18 cellular contexts compared by ENCODE assay signal in genomic region chr6:24876496-24877465, GRCh38. TPM values are rescaled to one million over a fixed set of nuclear protein-coding genes. Genes with fewer than 3 reads are reported as not detected.
DNase-seq lines count a peak whose midpoint lies in the region; ATAC-seq and TF ChIP-seq lines count a peak whose summit lies in the region.
"Had no signal": no experiment of that assay in that cellular context is flagged by ENCODE, and none has a peak within 500 bp of the region (broad histone marks: within the 10 kb centered on the region; RNA-seq: fewer than 3 reads in every experiment).

No MANE protein-coding gene starts in this region.

- peaks cover 21% of the 10 kb centered on the region for H3K4me1 Mint-ChIP-seq in Caco-2 (ENCODE audit: low read depth, unreplicated experiment)
- peaks cover 38% of the 10 kb centered on the region for H3K4me1 Mint-ChIP-seq in nephron progenitor cell

- H3K9ac ChIP-seq in SU-DHL-6 (ENCODE audit: low read length): no peak overlapping the region
- H3K9ac ChIP-seq: BLaER1 had no signal

- no peak for TF ChIP-seq CTCF in Caco-2 (IDR thresholded peaks at IDR 0.05; ENCODE audit: insufficient read depth in 1 of 2, low read depth in 1 of 2, low read length in 1 of 2, severe bottlenecking in 1 of 2, unreplicated experiment in 1 of 2)
- TF ChIP-seq CTCF in SU-DHL-6 (IDR thresholded peaks at IDR 0.05; ENCODE audit: insufficient read depth, low read length, poor library complexity, severe bottlenecking): no peak
- no peak for TF ChIP-seq CTCF in nephron progenitor cell (IDR thresholded peaks at IDR 0.05)
- TF ChIP-seq CTCF in heart left ventricle (IDR thresholded peaks at IDR 0.05): no peak

- peaks cover 79% of the 10 kb centered on the region for H3K79me2 ChIP-seq in SU-DHL-6 (ENCODE audit: insufficient read depth, low read length)

- no peak overlapping the region for H3K4me3 Mint-ChIP-seq in Caco-2 (ENCODE audit: unreplicated experiment)
- H3K4me3 Mint-ChIP-seq in nephron progenitor cell: peak overlapping the region; percentile 41
- H3K4me3 Mint-ChIP-seq: brain had no signal

- no peak overlapping the region for H3K27ac Mint-ChIP-seq in Caco-2 (ENCODE audit: unreplicated experiment)
- peak overlapping the region; percentile 46 for H3K27ac Mint-ChIP-seq in nephron progenitor cell
- H3K27ac Mint-ChIP-seq: brain had no signal

- intact Hi-C loops in Caco-2 (cut with micrococcal nuclease; ENCODE audit: unreplicated experiment) (no loop called here), heart left ventricle (cut with DNase I) (no loop called here)

- CTCF ChIA-PET in Caco-2 (lab: Charles Lee): no interaction called here

- POLR2A ChIA-PET in Caco-2 (lab: Charles Lee): no interaction called here

- no peak overlapping the region for H3K4me3 ChIP-seq in Caco-2 (ENCODE audit: low read depth, low read length)
- no peak overlapping the region for H3K4me3 ChIP-seq in SU-DHL-6 (ENCODE audit: insufficient read depth, low read length, poor library complexity, severe bottlenecking)
- no peak overlapping the region for H3K4me3 ChIP-seq in heart left ventricle
- H3K4me3 ChIP-seq: BLaER1, tibial nerve had no signal

- peaks cover 10% of the 10 kb centered on the region; the same call in 1 of the 2 replicates for H3K9me3 ChIP-seq in Caco-2
- H3K9me3 ChIP-seq in SU-DHL-6 (ENCODE audit: insufficient read depth, low read length): no peaks in the 10 kb centered on the region
- peaks cover 0 to 13% (median 2%) of the 10 kb centered on the region in 12 donors for H3K9me3 ChIP-seq in heart left ventricle

- H3F3A ChIP-seq in SU-DHL-6 (ENCODE audit: insufficient read depth): peaks cover 27% of the 10 kb centered on the region

- H3K4me1 ChIP-seq in Caco-2 (peaks cover 20% of the 10 kb centered on the region; the same call in 1 of the 2 replicates), heart left ventricle (peaks cover 0 to 5% (median 0%) of the 10 kb centered on the region in 12 donors)
- H3K4me1 ChIP-seq: tibial nerve had no signal

- H3K27me3 ChIP-seq in Caco-2 (replicated peaks; ENCODE audit: control insufficient read depth, insufficient read depth, low read length): no peaks in the 10 kb centered on the region
- no peaks in the 10 kb centered on the region for H3K27me3 ChIP-seq in SU-DHL-6 (ENCODE audit: low read length)
- no peaks in the 10 kb centered on the region for H3K27me3 ChIP-seq in heart left ventricle
- H3K27me3 ChIP-seq: BLaER1, tibial nerve had no signal

- H3K36me3 Mint-ChIP-seq in Caco-2 (ENCODE audit: insufficient read depth, unreplicated experiment) (no peaks in the 10 kb centered on the region), nephron progenitor cell (ENCODE audit: low read depth) (no peaks in the 10 kb centered on the region)

- peak; percentile 37 to 41 for DNase-seq in Caco-2
- DNase-seq in iPS DF 19.7 (ENCODE audit: low read depth, low spot score): peak; percentile 92
- no peak for DNase-seq in nephron progenitor cell
- DNase-seq in SKM-1 (lab: John Stamatoyannopoulos, UW; ENCODE audit: unreplicated experiment): no peak
- DNase-seq in HuH-7.5 (ENCODE audit: low spot score): no peak
- DNase-seq in heart left ventricle: no peak
- DNase-seq: foreskin melanocyte; KG1; NCI-H1436; OCI-M1; retina; stimulated activated CD4-positive, alpha-beta T cell treated with anti-CD3 and anti-CD28 coated beads, Interleukin-1b, Interleukin-23, amount 100 ng/mL, for 48 hours had no signal

- no peaks in the 10 kb centered on the region for H3K9me2 ChIP-seq in SU-DHL-6 (replicated peaks; ENCODE audit: insufficient read depth, low read length)

- H3K36me3 ChIP-seq in Caco-2 (ENCODE audit: control insufficient read depth, insufficient read depth, low read length) (no peaks in the 10 kb centered on the region), SU-DHL-6 (ENCODE audit: low read length) (peaks cover 82% of the 10 kb centered on the region), heart left ventricle (peaks cover 0 to 27% (median 9%) of the 10 kb centered on the region in 9 donors)

- no peak overlapping the region for H3K4me2 ChIP-seq in SU-DHL-6 (ENCODE audit: low read depth, low read length, poor library complexity, severe bottlenecking)

- H3K27me3 Mint-ChIP-seq in Caco-2 (ENCODE audit: insufficient read depth, unreplicated experiment) (no peaks in the 10 kb centered on the region), nephron progenitor cell (ENCODE audit: low read depth, poor library complexity) (peaks cover 8% of the 10 kb centered on the region)
- H3K27me3 Mint-ChIP-seq: brain had no signal

- H3K9me3 Mint-ChIP-seq in Caco-2 (ENCODE audit: unreplicated experiment) (peaks cover 11% of the 10 kb centered on the region), nephron progenitor cell (peaks cover 4% of the 10 kb centered on the region)

- no peak for ATAC-seq in HG03135 (IDR thresholded peaks at IDR 0.05; ENCODE audit: unreplicated experiment)
- ATAC-seq in heart left ventricle: no peak
- ATAC-seq: activated CD4-positive, CD25-positive, alpha-beta regulatory T cell treated with anti-CD3 and anti-CD28 coated beads, Interleukin-2, amount 50 U/mL, for 24 hours had no signal

- H3K27ac ChIP-seq in SU-DHL-6 (ENCODE audit: low read depth, low read length) (peak overlapping the region; percentile 11; the same call in 1 of the 2 replicates), heart left ventricle (no peak overlapping the region)
- H3K27ac ChIP-seq: BLaER1, tibial nerve had no signal

- TF ChIP-seq POLR2A in heart left ventricle (IDR thresholded peaks at IDR 0.05): no peak

- no peaks in the 10 kb centered on the region for H4K20me1 ChIP-seq in SU-DHL-6 (ENCODE audit: low read depth, low read length)
- H4K20me1 ChIP-seq: BLaER1 had no signal

- no TSS peak for BruUV-seq in Caco-2 (replicated peaks; lab: Mats Ljungman, UMichigan)

- no peak overlapping the region for H2AFZ ChIP-seq in SU-DHL-6 (ENCODE audit: low read depth, low read length, severe bottlenecking)

- WGBS in heart left ventricle, 4 donors: 90 to 94% (median 92%) methylated on average over 12 of the region's 12 CpGs

RNA-seq across cellular contexts. Expression of gene RIPOR2, which starts 59.0 kb away (rescaled TPM):
- total RNA-seq in Caco-2 (2022) (0.64 and 0.86 TPM in 2 replicates), heart left ventricle (10 to 100 TPM in 1 of 9 donors, 1 to 10 TPM in 8; 2.7 to 14.2 (median 4.6) TPM)
- polyA plus RNA-seq in heart left ventricle: 1 to 10 TPM in 1 of 2 donors, under 1 TPM in 1; 0.76 to 1.9 TPM

Comparison
In these comparisons a context has a peak if more than half of its experiments do, and no peak if none do; other contexts are left out.
1. DNase-seq: peak in Caco-2 (2 of 2) and iPS DF 19.7 (single experiment); none in nephron progenitor cell (single experiment), SKM-1 (single experiment), HuH-7.5 (single experiment) and heart left ventricle (0 of 5).